ENCODE assay signal across 17 cellular contexts in the genomic region with DNA sequence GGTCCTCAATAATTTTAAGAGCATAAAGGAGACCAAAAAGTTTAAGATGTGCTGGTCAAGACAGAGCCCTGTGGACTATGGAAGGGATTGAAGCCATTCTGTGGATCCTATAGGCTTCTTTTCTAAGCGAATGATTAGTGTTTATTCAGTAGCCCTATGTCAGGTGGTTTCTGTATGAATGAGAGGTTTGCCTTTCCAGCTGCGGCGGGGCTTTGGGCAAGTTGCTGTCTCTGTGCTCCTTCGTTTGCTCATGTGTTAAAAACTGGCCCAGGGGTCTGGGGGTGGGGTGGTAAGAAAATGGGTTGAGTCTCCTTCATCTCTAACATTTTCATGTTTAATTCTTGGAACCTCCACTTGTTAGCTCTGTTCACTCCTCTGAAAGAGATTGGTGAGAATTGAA.
"Had no signal": no experiment of that assay in that cellular context is flagged by ENCODE, and none has a peak within 500 bp of the region (broad histone marks: within the 10 kb centered on the region; RNA-seq: fewer than 3 reads in every experiment).

No MANE protein-coding gene starts in this region.

- H3K27ac ChIP-seq: SJSA1 had no signal

- DNase-seq: activated CD4-positive, alpha-beta memory T cell treated with anti-CD3 and anti-CD28 coated beads, Interleukin-2, amount 10 ng/mL, durations not matched to agents 7 days and 5 days; activated CD4-positive, alpha-beta T cell treated with anti-CD3 and anti-CD28 coated beads for 36 hours; activated CD4-positive, alpha-beta T cell treated with anti-CD3 and anti-CD28 coated beads, Interleukin-2, amount 50 U/mL, for 1 hour; activated T-cell treated with anti-CD3 and anti-CD28 coated beads for 4 hours; central memory CD4-positive, alpha-beta T cell; IMR-90; KBM-7; NCI-H1092; NCI-H1417; NCI-H1930; NCI-H510A treated with DMSO at 0.1 percent for 48 hours; PC-3; SW 1271; T1000 had no signal

- H3K27me3 ChIP-seq: SJSA1 had no signal

- H3K27me3 Mint-ChIP-seq: activated CD4-positive, alpha-beta memory T cell treated with anti-CD3 and anti-CD28 coated beads, Interleukin-2, amount 10 ng/mL, durations not matched to agents 7 days and 5 days; activated CD4-positive, alpha-beta T cell treated with anti-CD3 and anti-CD28 coated beads for 36 hours; activated naive CD4-positive, alpha-beta T cell treated with anti-CD3 and anti-CD28 coated beads, Interleukin-2, amount 50 U/mL, for 24 hours had no signal

- H3K4me3 ChIP-seq: SJSA1 had no signal

- H3K4me3 Mint-ChIP-seq: activated CD4-positive, alpha-beta memory T cell treated with anti-CD3 and anti-CD28 coated beads, Interleukin-2, amount 10 ng/mL, durations not matched to agents 7 days and 5 days; activated CD4-positive, alpha-beta T cell treated with anti-CD3 and anti-CD28 coated beads for 36 hours; activated naive CD4-positive, alpha-beta T cell treated with anti-CD3 and anti-CD28 coated beads, Interleukin-2, amount 50 U/mL, for 24 hours; T-helper 1 cell treated with Interleukin-12 subunit alpha and Interleukin-12 subunit beta and Interleukin-4 antibody, amounts not matched to agents 30 μg/mL and 1 μg/mL, for 36 hours had no signal

- H3K9me3 ChIP-seq: SJSA1 had no signal

- H3K9me3 Mint-ChIP-seq: activated CD4-positive, alpha-beta memory T cell treated with anti-CD3 and anti-CD28 coated beads, Interleukin-2, amount 10 ng/mL, durations not matched to agents 7 days and 5 days; activated naive CD4-positive, alpha-beta T cell treated with anti-CD3 and anti-CD28 coated beads, Interleukin-2, amount 50 U/mL, for 24 hours; T-helper 1 cell treated with Interleukin-12 subunit alpha and Interleukin-12 subunit beta and Interleukin-4 antibody, amounts not matched to agents 30 μg/mL and 1 μg/mL, for 36 hours had no signal

- H3K27ac Mint-ChIP-seq: activated CD4-positive, alpha-beta memory T cell treated with anti-CD3 and anti-CD28 coated beads, Interleukin-2, amount 10 ng/mL, durations not matched to agents 7 days and 5 days; activated CD4-positive, alpha-beta T cell treated with anti-CD3 and anti-CD28 coated beads for 36 hours; activated naive CD4-positive, alpha-beta T cell treated with anti-CD3 and anti-CD28 coated beads, Interleukin-2, amount 50 U/mL, for 24 hours; T-helper 1 cell treated with Interleukin-12 subunit alpha and Interleukin-12 subunit beta and Interleukin-4 antibody, amounts not matched to agents 30 μg/mL and 1 μg/mL, for 36 hours had no signal
